32 cellular contexts compared by ENCODE assay signal in genomic region chr17:45269912-45270311, GRCh38. TPM values are rescaled to one million over a fixed set of nuclear protein-coding genes. Genes with fewer than 3 reads are reported as not detected.
DNase-seq lines count a peak whose midpoint lies in the region; ATAC-seq, FAIRE-seq and TF ChIP-seq lines count a peak whose summit lies in the region.
"Had no signal": no experiment of that assay in that cellular context is flagged by ENCODE, and none has a peak within 500 bp of the region (broad histone marks: within the 10 kb centered on the region; RNA-seq: fewer than 3 reads in every experiment).

No MANE protein-coding gene starts in this region.

- no peak overlapping the region for H3K4me2 ChIP-seq in GM12878 (ENCODE audit: control insufficient read depth, insufficient read depth)
- H3K4me2 ChIP-seq: BLaER1 treated with 17β-estradiol and CSF1 and Interleukin-3, amounts not matched to agents 10 nM and 100 nM had no signal

- H3K27ac Mint-ChIP-seq in activated naive CD4-positive, alpha-beta T cell treated with anti-CD3 and anti-CD28 coated beads, Interleukin-2, amount 10 ng/mL, durations not matched to agents 7 days and 5 days = no peak overlapping the region
- H3K27ac Mint-ChIP-seq in activated CD8-positive, alpha-beta T cell treated with anti-CD3 and anti-CD28 coated beads for 36 hours = peak overlapping the region; percentile 79
- H3K27ac Mint-ChIP-seq in stimulated activated naive CD8-positive, alpha-beta T cell treated with anti-CD3 and anti-CD28 coated beads, Interleukin-15, Interleukin-2, amounts not matched to agents 100 ng/mL and 50 ng/mL, for 24 hours = peak overlapping the region; percentile 78
- H3K27ac Mint-ChIP-seq: activated B cell treated with CpG ODN at 0.5 μM for 24 hours, endodermal cell, H9, nephron progenitor cell had no signal

- H3K27ac ChIP-seq in GM12878 (ENCODE audit: control insufficient read depth, insufficient read depth) = no peak overlapping the region
- H3K27ac ChIP-seq: BLaER1 treated with 17β-estradiol and CSF1 and Interleukin-3, amounts not matched to agents 10 nM and 100 nM; coronary artery; lower lobe of right lung; pancreas; skin epidermis; upper lobe of left lung had no signal

- H3K9me3 Mint-ChIP-seq in activated naive CD4-positive, alpha-beta T cell treated with anti-CD3 and anti-CD28 coated beads, Interleukin-2, amount 10 ng/mL, durations not matched to agents 7 days and 5 days = no peaks in the 10 kb centered on the region
- no peaks in the 10 kb centered on the region for H3K9me3 Mint-ChIP-seq in activated CD8-positive, alpha-beta T cell treated with anti-CD3 and anti-CD28 coated beads for 36 hours
- H3K9me3 Mint-ChIP-seq in stimulated activated naive CD8-positive, alpha-beta T cell treated with anti-CD3 and anti-CD28 coated beads, Interleukin-15, Interleukin-2, amounts not matched to agents 100 ng/mL and 50 ng/mL, for 24 hours = no peaks in the 10 kb centered on the region
- H3K9me3 Mint-ChIP-seq: activated B cell treated with CpG ODN at 0.5 μM for 24 hours, endodermal cell, H9, nephron progenitor cell had no signal

- RAD21 ChIA-PET in GM12878 (lab: Charles Lee; ENCODE audit: unreplicated experiment) = interaction anchor here (1.3 to 3.6 kb wide), 2 partner anchors 42 to 51 kb away, joined by 3 to 15 read pairs; no protein-coding TSS in a partner anchor

- ATAC-seq in activated CD8-positive, alpha-beta T cell treated with anti-CD3 and anti-CD28 coated beads for 36 hours = peak; percentile 29
- ATAC-seq in GM12878 (peak; percentile 42; the same call in 2 of the 3 replicates), GM21825 (IDR thresholded peaks at IDR 0.05; ENCODE audit: unreplicated experiment) (no peak), HG03571 (IDR thresholded peaks at IDR 0.05; ENCODE audit: unreplicated experiment) (no peak)
- ATAC-seq: esophagus mucosa had no signal

- in situ Hi-C loops in GM12878 (cut with MboI) = loop anchor here (25.0 kb wide), 1 partner anchor 342 kb away; no protein-coding TSS in a partner anchor

- POLR2A ChIA-PET in activated CD8-positive, alpha-beta T cell treated with anti-CD3 and anti-CD28 coated beads for 36 hours (lab: Charles Lee) = interaction anchor here (1.8 kb wide), 1 partner anchor 119 kb away, joined by 5 read pairs; no protein-coding TSS in a partner anchor
- POLR2A ChIA-PET in GM12878 (lab: Charles Lee) = no interaction called here

- H4K20me1 ChIP-seq in GM12878 (ENCODE audit: control insufficient read depth, insufficient read depth) = 0 out of 2 replicates have a peak, but pooled peaks cover 2% of the 10 kb centered on the region

- no peak for TF ChIP-seq POLR2A in GM12878 (IDR thresholded peaks at IDR 0.05; ENCODE audit: low read depth, low read length)

- no peak for FAIRE-seq in GM12878 (lab: Jason Lieb, UNC)
- FAIRE-seq: GM19239, pancreas had no signal

- no peaks in the 10 kb centered on the region for H3K27me3 Mint-ChIP-seq in activated naive CD4-positive, alpha-beta T cell treated with anti-CD3 and anti-CD28 coated beads, Interleukin-2, amount 10 ng/mL, durations not matched to agents 7 days and 5 days
- H3K27me3 Mint-ChIP-seq in activated CD8-positive, alpha-beta T cell treated with anti-CD3 and anti-CD28 coated beads for 36 hours = no peaks in the 10 kb centered on the region
- H3K27me3 Mint-ChIP-seq in stimulated activated naive CD8-positive, alpha-beta T cell treated with anti-CD3 and anti-CD28 coated beads, Interleukin-15, Interleukin-2, amounts not matched to agents 100 ng/mL and 50 ng/mL, for 24 hours = no peaks in the 10 kb centered on the region
- H3K27me3 Mint-ChIP-seq: activated B cell treated with CpG ODN at 0.5 μM for 24 hours had no signal

- no peak overlapping the region for H3K4me3 Mint-ChIP-seq in activated naive CD4-positive, alpha-beta T cell treated with anti-CD3 and anti-CD28 coated beads, Interleukin-2, amount 10 ng/mL, durations not matched to agents 7 days and 5 days
- H3K4me3 Mint-ChIP-seq in activated CD8-positive, alpha-beta T cell treated with anti-CD3 and anti-CD28 coated beads for 36 hours = no peak overlapping the region
- H3K4me3 Mint-ChIP-seq in stimulated activated naive CD8-positive, alpha-beta T cell treated with anti-CD3 and anti-CD28 coated beads, Interleukin-15, Interleukin-2, amounts not matched to agents 100 ng/mL and 50 ng/mL, for 24 hours = no peak overlapping the region
- H3K4me3 Mint-ChIP-seq: activated B cell treated with CpG ODN at 0.5 μM for 24 hours, endodermal cell, H9, nephron progenitor cell had no signal

- H3K79me2 ChIP-seq in GM12878 (ENCODE audit: control insufficient read depth, insufficient read depth, low read length) = no peaks in the 10 kb centered on the region

- WGBS in GM12878 (ENCODE audit: insufficient coverage, insufficient replicate concordance, low lambda C conversion rate, missing lambda C conversion rate) = 77% methylated on average over 7 of the region's 7 CpGs

- H3K9ac ChIP-seq in GM12878 (ENCODE audit: control insufficient read depth, insufficient read depth, low read length) = no peak overlapping the region
- H3K9ac ChIP-seq: BLaER1 treated with 17β-estradiol and CSF1 and Interleukin-3, amounts not matched to agents 10 nM and 100 nM had no signal

- no peaks in the 10 kb centered on the region for H3K4me1 Mint-ChIP-seq in activated naive CD4-positive, alpha-beta T cell treated with anti-CD3 and anti-CD28 coated beads, Interleukin-2, amount 10 ng/mL, durations not matched to agents 7 days and 5 days
- H3K4me1 Mint-ChIP-seq in activated CD8-positive, alpha-beta T cell treated with anti-CD3 and anti-CD28 coated beads for 36 hours (ENCODE audit: low read depth) = peaks cover 27% of the 10 kb centered on the region
- peaks cover 38% of the 10 kb centered on the region for H3K4me1 Mint-ChIP-seq in stimulated activated naive CD8-positive, alpha-beta T cell treated with anti-CD3 and anti-CD28 coated beads, Interleukin-15, Interleukin-2, amounts not matched to agents 100 ng/mL and 50 ng/mL, for 24 hours (ENCODE audit: low read depth)
- H3K4me1 Mint-ChIP-seq: endodermal cell, nephron progenitor cell had no signal

- no peak overlapping the region for H2AFZ ChIP-seq in GM12878 (ENCODE audit: control insufficient read depth, low read depth, low read length)

- TF ChIP-seq EP300 in GM12878 (IDR thresholded peaks at IDR 0.05; ENCODE audit: borderline replicate concordance in 1 of 2, control insufficient read depth in 1 of 2, low read depth in 2 of 2, low read length in 2 of 2) = no peak

- CTCF ChIA-PET in activated naive CD4-positive, alpha-beta T cell treated with anti-CD3 and anti-CD28 coated beads, Interleukin-2, amount 10 ng/mL, durations not matched to agents 7 days and 5 days (lab: Charles Lee) = interaction anchor here (1.3 to 5.6 kb wide), 4 partner anchors 13 to 51 kb away, joined by 5 to 39 read pairs (median 10); no protein-coding TSS in a partner anchor
- CTCF ChIA-PET in activated CD8-positive, alpha-beta T cell treated with anti-CD3 and anti-CD28 coated beads for 36 hours (lab: Charles Lee) = interaction anchor here (1.7 to 13.2 kb wide), 5 partner anchors 10 to 119 kb away, joined by 4 to 270 read pairs (median 9); no protein-coding TSS in a partner anchor
- CTCF ChIA-PET in GM12878 (lab: Yijun Ruan, JAX) = interaction anchor here (1.3 to 10.7 kb wide), 4 partner anchors 9 to 50 kb away, joined by 3 to 104 read pairs (median 10); partner anchors contain the start of gene FMNL1

- intact Hi-C loops in activated CD8-positive, alpha-beta T cell treated with anti-CD3 and anti-CD28 coated beads for 36 hours (cut with micrococcal nuclease) = no loop called here
- intact Hi-C loops in GM12878 (cut with micrococcal nuclease; ENCODE audit: unreplicated experiment) = no loop called here

- SMC1A ChIA-PET in GM12878 (lab: Charles Lee; ENCODE audit: uncharacterized antibody, unreplicated experiment) = interaction anchor here (1.7 kb wide), 1 partner anchor 51 kb away, joined by 9 read pairs; no protein-coding TSS in a partner anchor

- TF ChIP-seq CTCF in activated CD8-positive, alpha-beta T cell treated with anti-CD3 and anti-CD28 coated beads for 36 hours (IDR thresholded peaks at IDR 0.05) = no peak
- TF ChIP-seq CTCF in GM12878 (IDR thresholded peaks at IDR 0.05 in 2 of 3, conservative IDR thresholded peaks at IDR 0.05 in 1 of 3; ENCODE audit: control insufficient read depth in 2 of 3, extremely low read depth in 1 of 3, insufficient read depth in 1 of 3, low read depth in 3 of 3, low read length in 3 of 3) = no peak

- peak; percentile 24 for DNase-seq in activated naive CD4-positive, alpha-beta T cell treated with Interleukin-2 at 50 U/mL for 16 hours
- DNase-seq in activated naive CD4-positive, alpha-beta T cell treated with anti-CD3 and anti-CD28 coated beads, Interleukin-2, amount 10 ng/mL, durations not matched to agents 7 days and 5 days = no peak
- DNase-seq in activated CD8-positive, alpha-beta T cell treated with anti-CD3 and anti-CD28 coated beads for 36 hours = peak; percentile 32
- DNase-seq in GM12878 (ENCODE audit: low read depth, low spot score) = no peak
- DNase-seq: activated B cell treated with CpG ODN at 0.5 μM for 24 hours; activated effector memory CD4-positive, alpha-beta T cell treated with Interleukin-2 at 50 U/mL for 16 hours; DMS79 treated with DMSO at 0.1 percent for 48 hours; endodermal cell; foreskin fibroblast; H9; head of caudate nucleus; KBM-7; lower lobe of right lung; MG63; NCI-H1105 treated with DMSO at 0.1 percent for 48 hours; NCI-H2029; NCI-H526 treated with DMSO at 0.1 percent for 48 hours; nephron progenitor cell; pancreas; retina; SHP77 treated with DMSO at 0.1 percent for 48 hours; stimulated activated CD8-positive, alpha-beta memory T cell treated with anti-CD3 and anti-CD28 coated beads, Interleukin-4, amount 100 ng/mL, for 48 hours; substantia nigra; upper lobe of left lung had no signal

- H3K27me3 ChIP-seq in GM12878 (replicated peaks in 1 of 2; ENCODE audit: control insufficient read depth in 2 of 2, insufficient read depth in 2 of 2, low read length in 1 of 2) = no peaks in the 10 kb centered on the region
- H3K27me3 ChIP-seq: BLaER1 treated with 17β-estradiol and CSF1 and Interleukin-3, amounts not matched to agents 10 nM and 100 nM; MG63; pancreas; upper lobe of left lung had no signal

- H3K36me3 ChIP-seq in GM12878 (ENCODE audit: control insufficient read depth in 2 of 2, insufficient read depth in 2 of 2, low read length in 1 of 2) = peaks cover 49 to 60% of the 10 kb centered on the region in 2 experiments

- H3K9me3 ChIP-seq in GM12878 (replicated peaks; ENCODE audit: control insufficient read depth, insufficient read depth, low read length) = no peaks in the 10 kb centered on the region
- H3K9me3 ChIP-seq: BLaER1 treated with 17β-estradiol and CSF1 and Interleukin-3, amounts not matched to agents 10 nM and 100 nM; lower lobe of right lung; MG63; pancreas; upper lobe of left lung had no signal

- no TSS peak for BruUV-seq in GM12878 (replicated peaks; lab: Mats Ljungman, UMichigan)

- 0 out of 2 replicates have a peak, but pooled peaks cover 4% of the 10 kb centered on the region for H3K4me1 ChIP-seq in GM12878 (ENCODE audit: control insufficient read depth, insufficient read depth, low read length)
- H3K4me1 ChIP-seq: lower lobe of right lung, pancreas, upper lobe of left lung had no signal

- TF ChIP-seq RAD21 in GM12878 (IDR thresholded peaks at IDR 0.05; ENCODE audit: insufficient read depth, low read depth, low read length) = no peak

- H3K36me3 Mint-ChIP-seq in activated naive CD4-positive, alpha-beta T cell treated with anti-CD3 and anti-CD28 coated beads, Interleukin-2, amount 10 ng/mL, durations not matched to agents 7 days and 5 days = peaks cover 53% of the 10 kb centered on the region
- H3K36me3 Mint-ChIP-seq in activated CD8-positive, alpha-beta T cell treated with anti-CD3 and anti-CD28 coated beads for 36 hours (ENCODE audit: low read depth) = peaks cover 64% of the 10 kb centered on the region
- H3K36me3 Mint-ChIP-seq in stimulated activated naive CD8-positive, alpha-beta T cell treated with anti-CD3 and anti-CD28 coated beads, Interleukin-15, Interleukin-2, amounts not matched to agents 100 ng/mL and 50 ng/mL, for 24 hours (ENCODE audit: low read depth) = peaks cover 74% of the 10 kb centered on the region

- H3K4me3 ChIP-seq in GM12878 = no peak overlapping the region
- H3K4me3 ChIP-seq: BLaER1 treated with 17β-estradiol and CSF1 and Interleukin-3, amounts not matched to agents 10 nM and 100 nM; coronary artery; lower lobe of right lung; MG63; pancreas; skin epidermis; upper lobe of left lung had no signal

RNA-seq across cellular contexts. Expression of gene SPATA32, which starts 8.0 kb away (rescaled TPM):
- total RNA-seq in activated CD8-positive, alpha-beta T cell treated with anti-CD3 and anti-CD28 coated beads for 36 hours = under 1 TPM; 0.27 to 0.63 TPM
- 0.24 TPM in 1 of 2 replicates, not detected in the other for total RNA-seq in GM12878 (2013; cell fraction: nucleolus; rRNA removed)
- 0.11 TPM in 1 of 2 replicates, not detected in the other for total RNA-seq in GM12878 (2014; rRNA removed)
- not detected in 2 replicates for total RNA-seq in GM12878 (2014; rRNA removed; fragmentation: Illumina TruSeq; extraction: Trizol)
- total RNA-seq in GM12878 (2021) = 0.13 and 0.21 TPM in 2 replicates
- polyA plus RNA-seq in GM12878 (2011; ENCODE audit: low read depth) = 0.24 TPM
- 0.03 TPM in 1 of 2 replicates, not detected in the other for polyA plus RNA-seq in GM12878 (2011; rRNA removed)
- polyA plus RNA-seq in GM12878 (2011; cell fraction: cytosol; rRNA removed) = not detected in 2 replicates
- 0.06 and 0.10 TPM in 2 replicates for polyA plus RNA-seq in GM12878 (2011; cell fraction: nucleus; rRNA removed)
- 0.29 and 0.32 TPM in 2 replicates for polyA plus RNA-seq in GM12878 (2012)
- not detected in 2 replicates for polyA plus RNA-seq in GM12878 (2014; fragmentation: Illumina TruSeq; extraction: Trizol)
- under 1 TPM; 0.11 to 0.13 TPM for polyA plus RNA-seq in GM12878 (2014; fragmentation: Nextera tagmentation; extraction: Ambion mirVana)
- polyA plus RNA-seq in GM12878 (2014; rRNA removed) = 0.06 TPM in 1 of 2 replicates, not detected in the other
- polyA plus RNA-seq in GM12878 (2016; fragmentation: Nextera tagmentation; extraction: Ambion mirVana) = under 1 TPM in 1 of 2 experiments, not detected in 1; 0.35 TPM
- polyA minus RNA-seq in GM12878 (2011; rRNA and poly(A)+ RNA removed) = not detected in 2 replicates
- not detected in 2 replicates for polyA minus RNA-seq in GM12878 (2011; cell fraction: cytosol; rRNA and poly(A)+ RNA removed)
- not detected in 2 replicates for polyA minus RNA-seq in GM12878 (2011; cell fraction: nucleus; rRNA and poly(A)+ RNA removed)
- total RNA-seq: lower lobe of right lung had no signal

RNA-seq across cellular contexts. Expression of gene MAP3K14, which starts 46.9 kb away (rescaled TPM):
- 10 to 100 TPM; 31.6 to 31.9 TPM for total RNA-seq in activated CD8-positive, alpha-beta T cell treated with anti-CD3 and anti-CD28 coated beads for 36 hours
- total RNA-seq in GM12878 (2013; cell fraction: nucleolus; rRNA removed) = 26.9 and 29.0 TPM in 2 replicates
- total RNA-seq in GM12878 (2014; rRNA removed) (18.0 and 21.2 TPM in 2 replicates), GM12878 (2014; rRNA removed; fragmentation: Illumina TruSeq; extraction: Trizol) (7.5 and 9.3 TPM in 2 replicates), GM12878 (2021) (33.3 and 35.9 TPM in 2 replicates)
- 7.5 TPM for polyA plus RNA-seq in GM12878 (2011; ENCODE audit: low read depth)
- polyA plus RNA-seq in GM12878 (2011; rRNA removed) (4.8 and 12.4 TPM in 2 replicates), GM12878 (2014; fragmentation: Illumina TruSeq; extraction: Trizol) (6.7 and 18.2 TPM in 2 replicates), GM12878 (2014; fragmentation: Nextera tagmentation; extraction: Ambion mirVana) (1 to 10 TPM; 2.1 to 4.5 TPM), GM12878 (2014; rRNA removed) (23.9 and 24.4 TPM in 2 replicates), GM12878 (2016; fragmentation: Nextera tagmentation; extraction: Ambion mirVana) (10 to 100 TPM; 23.2 to 25.1 TPM)
- 16.6 and 19.6 TPM in 2 replicates for polyA plus RNA-seq in GM12878 (2011; cell fraction: cytosol; rRNA removed)
- 24.6 and 35.3 TPM in 2 replicates for polyA plus RNA-seq in GM12878 (2011; cell fraction: nucleus; rRNA removed)
- 17.1 and 17.4 TPM in 2 replicates for polyA plus RNA-seq in GM12878 (2012)
- polyA minus RNA-seq in GM12878 (2011; rRNA and poly(A)+ RNA removed) = 9.2 and 17.2 TPM in 2 replicates
- polyA minus RNA-seq in GM12878 (2011; cell fraction: cytosol; rRNA and poly(A)+ RNA removed) = 6.3 and 8.7 TPM in 2 replicates
- polyA minus RNA-seq in GM12878 (2011; cell fraction: nucleus; rRNA and poly(A)+ RNA removed) = 5.9 and 10.3 TPM in 2 replicates

RNA-seq across cellular contexts. Expression of gene FMNL1, which starts 48.2 kb away (rescaled TPM):
- total RNA-seq in activated CD8-positive, alpha-beta T cell treated with anti-CD3 and anti-CD28 coated beads for 36 hours = 100 to 1,000 TPM; 285 to 298 TPM
- total RNA-seq in GM12878 (2013; cell fraction: nucleolus; rRNA removed) = 71.5 and 77.3 TPM in 2 replicates
- 19.2 and 22.6 TPM in 2 replicates for total RNA-seq in GM12878 (2014; rRNA removed)
- 17.0 and 18.5 TPM in 2 replicates for total RNA-seq in GM12878 (2014; rRNA removed; fragmentation: Illumina TruSeq; extraction: Trizol)
- 99.2 and 108 TPM in 2 replicates for total RNA-seq in GM12878 (2021)
- 36.3 TPM for polyA plus RNA-seq in GM12878 (2011; ENCODE audit: low read depth)
- 7.7 and 11.5 TPM in 2 replicates for polyA plus RNA-seq in GM12878 (2011; rRNA removed)
- polyA plus RNA-seq in GM12878 (2011; cell fraction: cytosol; rRNA removed) = 15.8 and 17.6 TPM in 2 replicates
- polyA plus RNA-seq in GM12878 (2011; cell fraction: nucleus; rRNA removed) = 109 and 161 TPM in 2 replicates
- polyA plus RNA-seq in GM12878 (2012) = 75.5 and 83.6 TPM in 2 replicates
- 18.4 and 53.7 TPM in 2 replicates for polyA plus RNA-seq in GM12878 (2014; fragmentation: Illumina TruSeq; extraction: Trizol)
- polyA plus RNA-seq in GM12878 (2014; fragmentation: Nextera tagmentation; extraction: Ambion mirVana) = 1 to 10 TPM; 3.3 to 3.5 TPM
- 52.2 and 65.7 TPM in 2 replicates for polyA plus RNA-seq in GM12878 (2014; rRNA removed)
- polyA plus RNA-seq in GM12878 (2016; fragmentation: Nextera tagmentation; extraction: Ambion mirVana) = 10 to 100 TPM; 11.7 to 20.5 TPM
- 15.3 and 20.4 TPM in 2 replicates for polyA minus RNA-seq in GM12878 (2011; rRNA and poly(A)+ RNA removed)
- 18.3 and 18.7 TPM in 2 replicates for polyA minus RNA-seq in GM12878 (2011; cell fraction: cytosol; rRNA and poly(A)+ RNA removed)
- polyA minus RNA-seq in GM12878 (2011; cell fraction: nucleus; rRNA and poly(A)+ RNA removed) = 21.4 and 41.3 TPM in 2 replicates

Comparison
In these comparisons a context has a peak if more than half of its experiments do, and no peak if none do; other contexts are left out.
1. DNase-seq: peak in activated naive CD4-positive, alpha-beta T cell treated with Interleukin-2 at 50 U/mL for 16 hours (single experiment) and activated CD8-positive, alpha-beta T cell treated with anti-CD3 and anti-CD28 coated beads for 36 hours (single experiment); none in activated naive CD4-positive, alpha-beta T cell treated with anti-CD3 and anti-CD28 coated beads, Interleukin-2, amount 10 ng/mL, durations not matched to agents 7 days and 5 days (single experiment) and GM12878 (single experiment).
2. ATAC-seq: peak in activated CD8-positive, alpha-beta T cell treated with anti-CD3 and anti-CD28 coated beads for 36 hours (single experiment) and GM12878 (single experiment); none in GM21825 (single experiment) and HG03571 (single experiment).